Comparison of ENCODE assay signal across 16 cellular contexts in the genomic region with DNA sequence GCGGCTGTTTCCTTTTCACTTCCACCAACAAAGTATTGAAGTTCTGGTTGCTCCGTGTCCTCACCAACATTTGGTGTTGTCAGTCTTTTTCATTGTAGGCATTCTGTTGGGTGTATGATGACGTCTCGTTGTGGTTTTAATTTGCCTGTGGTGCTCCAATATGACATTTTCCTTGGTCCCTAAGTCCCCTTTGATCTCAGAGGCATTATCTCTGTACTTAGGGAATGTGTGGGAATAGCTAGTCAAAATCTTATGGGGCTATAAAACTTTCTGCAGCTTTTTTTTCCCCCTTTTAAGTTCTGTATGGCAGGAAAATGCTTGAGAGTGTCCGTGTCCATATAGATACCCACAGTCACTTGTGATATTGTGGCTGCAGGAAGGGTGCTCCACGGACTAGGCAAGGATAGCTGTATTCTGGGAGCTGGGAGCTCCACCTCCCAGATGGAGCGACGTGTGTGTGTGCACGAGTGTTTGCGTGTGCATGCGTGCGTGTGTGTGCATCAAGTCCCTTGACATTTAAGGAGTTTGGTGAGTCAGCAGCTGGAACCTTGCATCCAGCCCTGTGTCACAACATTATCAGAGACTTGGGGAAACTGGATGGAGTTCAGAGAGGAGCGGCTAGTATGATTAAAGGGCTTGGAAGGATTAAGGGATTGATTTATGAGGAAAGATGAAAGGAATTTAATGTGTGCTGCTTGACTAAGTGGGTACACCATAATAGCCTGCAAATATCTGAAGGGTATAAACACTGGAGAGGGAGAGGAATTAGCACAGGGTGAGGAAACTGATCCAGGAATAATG.
DNase-seq lines count a peak whose midpoint lies in the region; ATAC-seq, FAIRE-seq and TF ChIP-seq lines count a peak whose summit lies in the region.
"Had no signal": no experiment of that assay in that cellular context is flagged by ENCODE, and none has a peak within 500 bp of the region (broad histone marks: within the 10 kb centered on the region; RNA-seq: fewer than 3 reads in every experiment).

No MANE protein-coding gene starts in this region.

- no peaks in the 10 kb centered on the region for H3K4me1 Mint-ChIP-seq in activated CD8-positive, alpha-beta T cell treated with anti-CD3 and anti-CD28 coated beads, Interleukin-2, amount 10 ng/mL, durations not matched to agents 7 days and 5 days (ENCODE audit: low read depth)
- no peaks in the 10 kb centered on the region for H3K4me1 Mint-ChIP-seq in activated CD4-positive, alpha-beta T cell treated with anti-CD3 and anti-CD28 coated beads, Interleukin-2, amount 10 ng/mL, durations not matched to agents 7 days and 5 days
- no peaks in the 10 kb centered on the region for H3K4me1 Mint-ChIP-seq in activated naive CD8-positive, alpha-beta T cell treated with anti-CD3 and anti-CD28 coated beads, Interleukin-2, amount 50 U/mL, for 24 hours
- H3K4me1 Mint-ChIP-seq: GM23338; stimulated activated naive CD8-positive, alpha-beta T cell treated with anti-CD3 and anti-CD28 coated beads, Interleukin-15, amount 100 ng/mL, for 72 hours had no signal

- 78 to 89% methylated on average over 13 of the region's 13 CpGs for WGBS in sigmoid colon, 2 donors

- TF ChIP-seq CTCF in D721Med (IDR thresholded peaks at IDR 0.05; ENCODE audit: insufficient read depth, missing control alignments) (no peak), sigmoid colon (IDR thresholded peaks at IDR 0.05) (no peak)

- H3K27ac ChIP-seq in sigmoid colon, result peak overlapping the region in 1 of 4 donors; percentile 44

- H3K36me3 Mint-ChIP-seq in activated CD8-positive, alpha-beta T cell treated with anti-CD3 and anti-CD28 coated beads, Interleukin-2, amount 10 ng/mL, durations not matched to agents 7 days and 5 days (ENCODE audit: low read depth), result no peaks in the 10 kb centered on the region
- H3K36me3 Mint-ChIP-seq in activated CD4-positive, alpha-beta T cell treated with anti-CD3 and anti-CD28 coated beads, Interleukin-2, amount 10 ng/mL, durations not matched to agents 7 days and 5 days (ENCODE audit: low read depth), result no peaks in the 10 kb centered on the region
- no peaks in the 10 kb centered on the region for H3K36me3 Mint-ChIP-seq in activated naive CD8-positive, alpha-beta T cell treated with anti-CD3 and anti-CD28 coated beads, Interleukin-2, amount 50 U/mL, for 24 hours (ENCODE audit: low read depth)

- intact Hi-C loops in sigmoid colon (cut with DNase I), result no loop called here

- H3K4me1 ChIP-seq in sigmoid colon, result peaks cover 0 to 18% (median 12%) of the 10 kb centered on the region in 4 donors

- H3K27ac Mint-ChIP-seq in activated CD8-positive, alpha-beta T cell treated with anti-CD3 and anti-CD28 coated beads, Interleukin-2, amount 10 ng/mL, durations not matched to agents 7 days and 5 days, result no peak overlapping the region
- no peak overlapping the region for H3K27ac Mint-ChIP-seq in activated CD4-positive, alpha-beta T cell treated with anti-CD3 and anti-CD28 coated beads, Interleukin-2, amount 10 ng/mL, durations not matched to agents 7 days and 5 days
- H3K27ac Mint-ChIP-seq in activated naive CD8-positive, alpha-beta T cell treated with anti-CD3 and anti-CD28 coated beads, Interleukin-2, amount 50 U/mL, for 24 hours, result no peak overlapping the region
- H3K27ac Mint-ChIP-seq: CD4-positive, alpha-beta T cell; GM23338; stimulated activated naive CD8-positive, alpha-beta T cell treated with anti-CD3 and anti-CD28 coated beads, Interleukin-15, amount 100 ng/mL, for 72 hours had no signal

- no peak overlapping the region for H3K4me3 Mint-ChIP-seq in activated CD8-positive, alpha-beta T cell treated with anti-CD3 and anti-CD28 coated beads, Interleukin-2, amount 10 ng/mL, durations not matched to agents 7 days and 5 days
- H3K4me3 Mint-ChIP-seq in activated CD4-positive, alpha-beta T cell treated with anti-CD3 and anti-CD28 coated beads, Interleukin-2, amount 10 ng/mL, durations not matched to agents 7 days and 5 days, result no peak overlapping the region
- no peak overlapping the region for H3K4me3 Mint-ChIP-seq in activated naive CD8-positive, alpha-beta T cell treated with anti-CD3 and anti-CD28 coated beads, Interleukin-2, amount 50 U/mL, for 24 hours
- H3K4me3 Mint-ChIP-seq: CD4-positive, alpha-beta T cell; GM23338; stimulated activated naive CD8-positive, alpha-beta T cell treated with anti-CD3 and anti-CD28 coated beads, Interleukin-15, amount 100 ng/mL, for 72 hours had no signal

- H3K4me3 ChIP-seq in sigmoid colon, result no peak overlapping the region
- H3K4me3 ChIP-seq: GM23338 had no signal

- H3K36me3 ChIP-seq in sigmoid colon, result no peaks in the 10 kb centered on the region

- CTCF ChIA-PET in activated CD8-positive, alpha-beta T cell treated with anti-CD3 and anti-CD28 coated beads, Interleukin-2, amount 10 ng/mL, durations not matched to agents 7 days and 5 days (lab: Charles Lee), result no interaction called here
- CTCF ChIA-PET in activated CD4-positive, alpha-beta T cell treated with anti-CD3 and anti-CD28 coated beads, Interleukin-2, amount 10 ng/mL, durations not matched to agents 7 days and 5 days (lab: Charles Lee), result no interaction called here

- H3K9me3 Mint-ChIP-seq in activated CD8-positive, alpha-beta T cell treated with anti-CD3 and anti-CD28 coated beads, Interleukin-2, amount 10 ng/mL, durations not matched to agents 7 days and 5 days (ENCODE audit: insufficient read depth), result no peaks in the 10 kb centered on the region
- H3K9me3 Mint-ChIP-seq in activated CD4-positive, alpha-beta T cell treated with anti-CD3 and anti-CD28 coated beads, Interleukin-2, amount 10 ng/mL, durations not matched to agents 7 days and 5 days, result no peaks in the 10 kb centered on the region
- H3K9me3 Mint-ChIP-seq in activated naive CD8-positive, alpha-beta T cell treated with anti-CD3 and anti-CD28 coated beads, Interleukin-2, amount 50 U/mL, for 24 hours, result no peaks in the 10 kb centered on the region
- H3K9me3 Mint-ChIP-seq: CD4-positive, alpha-beta T cell; GM23338; stimulated activated naive CD8-positive, alpha-beta T cell treated with anti-CD3 and anti-CD28 coated beads, Interleukin-15, amount 100 ng/mL, for 72 hours had no signal

- TF ChIP-seq EP300 in sigmoid colon (IDR thresholded peaks at IDR 0.05), result peak in 2 of 4 donors; percentile 26 to 29

- DNase-seq in D721Med (ENCODE audit: insufficient read length, low spot score), result peak; percentile 22
- DNase-seq in NCI-H226, result peak; percentile 3
- peak; percentile 10 for DNase-seq in fibroblast of peridontal ligament (ENCODE audit: extremely low read depth)
- peak; percentile 82 for DNase-seq in sigmoid colon
- DNase-seq in activated CD8-positive, alpha-beta T cell treated with anti-CD3 and anti-CD28 coated beads, Interleukin-2, amount 10 ng/mL, durations not matched to agents 7 days and 5 days, result no peak
- DNase-seq in HK-2 (ENCODE audit: unreplicated experiment), result no peak
- no peak for DNase-seq in activated CD4-positive, alpha-beta T cell treated with anti-CD3 and anti-CD28 coated beads, Interleukin-2, amount 10 ng/mL, durations not matched to agents 7 days and 5 days
- no peak for DNase-seq in activated naive CD8-positive, alpha-beta T cell treated with anti-CD3 and anti-CD28 coated beads, Interleukin-2, amount 50 U/mL, for 24 hours
- DNase-seq: activated gamma-delta T cell treated with Interleukin-2 at 50 U/mL for 16 hours; CD4-positive, alpha-beta T cell; MV-4-11; NCI-H526; stimulated activated naive CD8-positive, alpha-beta T cell treated with anti-CD3 and anti-CD28 coated beads, Interleukin-15, amount 100 ng/mL, for 72 hours had no signal

- TF ChIP-seq POLR2A in sigmoid colon (IDR thresholded peaks at IDR 0.05), result no peak

- no peak for ATAC-seq in activated CD8-positive, alpha-beta T cell treated with anti-CD3 and anti-CD28 coated beads, Interleukin-2, amount 10 ng/mL, durations not matched to agents 7 days and 5 days
- ATAC-seq in activated naive CD8-positive, alpha-beta T cell treated with anti-CD3 and anti-CD28 coated beads, Interleukin-2, amount 50 U/mL, for 24 hours, result no peak
- ATAC-seq: GM23338; stimulated activated naive CD8-positive, alpha-beta T cell treated with anti-CD3 and anti-CD28 coated beads, Interleukin-15, amount 100 ng/mL, for 72 hours had no signal

- no peaks in the 10 kb centered on the region for H3K27me3 ChIP-seq in sigmoid colon

- FAIRE-seq in D721Med (lab: Jason Lieb, UNC), result no peak
- FAIRE-seq: G401.6, GM18507 had no signal

- no peaks in the 10 kb centered on the region for H3K27me3 Mint-ChIP-seq in activated CD8-positive, alpha-beta T cell treated with anti-CD3 and anti-CD28 coated beads, Interleukin-2, amount 10 ng/mL, durations not matched to agents 7 days and 5 days (ENCODE audit: low read depth)
- no peaks in the 10 kb centered on the region for H3K27me3 Mint-ChIP-seq in activated CD4-positive, alpha-beta T cell treated with anti-CD3 and anti-CD28 coated beads, Interleukin-2, amount 10 ng/mL, durations not matched to agents 7 days and 5 days
- H3K27me3 Mint-ChIP-seq in activated naive CD8-positive, alpha-beta T cell treated with anti-CD3 and anti-CD28 coated beads, Interleukin-2, amount 50 U/mL, for 24 hours, result peaks cover 2% of the 10 kb centered on the region

- POLR2A ChIA-PET in activated CD8-positive, alpha-beta T cell treated with anti-CD3 and anti-CD28 coated beads, Interleukin-2, amount 10 ng/mL, durations not matched to agents 7 days and 5 days (lab: Charles Lee), result no interaction called here
- POLR2A ChIA-PET in activated CD4-positive, alpha-beta T cell treated with anti-CD3 and anti-CD28 coated beads, Interleukin-2, amount 10 ng/mL, durations not matched to agents 7 days and 5 days (lab: Charles Lee), result no interaction called here

- no peaks in the 10 kb centered on the region for H3K9me3 ChIP-seq in sigmoid colon

Comparison
In these comparisons a context has a peak if more than half of its experiments do, and no peak if none do; other contexts are left out.
1. DNase-seq: peak in D721Med (single experiment), NCI-H226 (single experiment), fibroblast of peridontal ligament (single experiment) and sigmoid colon (single experiment); none in activated CD8-positive, alpha-beta T cell treated with anti-CD3 and anti-CD28 coated beads, Interleukin-2, amount 10 ng/mL, durations not matched to agents 7 days and 5 days (single experiment), HK-2 (single experiment), activated CD4-positive, alpha-beta T cell treated with anti-CD3 and anti-CD28 coated beads, Interleukin-2, amount 10 ng/mL, durations not matched to agents 7 days and 5 days (single experiment) and activated naive CD8-positive, alpha-beta T cell treated with anti-CD3 and anti-CD28 coated beads, Interleukin-2, amount 50 U/mL, for 24 hours (single experiment).